ENCODE assay signal across 20 cellular contexts in the genomic region with DNA sequence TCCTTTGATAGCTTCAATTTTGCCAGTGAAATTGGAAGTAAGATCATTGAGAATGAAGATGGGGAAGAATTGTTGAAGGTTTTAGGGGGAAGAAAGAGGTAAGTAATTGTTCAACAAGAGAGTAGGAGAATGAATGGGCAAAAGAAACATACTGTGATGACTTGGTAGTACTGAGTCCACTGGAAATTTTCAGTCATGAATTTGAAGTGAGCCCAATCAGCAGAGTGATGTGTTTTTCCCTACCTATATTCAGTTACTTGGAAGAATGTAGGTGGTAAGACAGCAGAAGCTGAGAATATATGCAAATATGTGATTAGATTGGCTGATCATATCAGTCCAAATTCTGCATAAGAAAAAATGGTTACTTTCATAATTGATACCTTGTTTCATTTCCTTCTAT.
"Had no signal": no experiment of that assay in that cellular context is flagged by ENCODE, and none has a peak within 500 bp of the region (broad histone marks: within the 10 kb centered on the region; RNA-seq: fewer than 3 reads in every experiment).

No MANE protein-coding gene starts in this region.

- H3K9me3 Mint-ChIP-seq: activated CD4-positive, alpha-beta memory T cell treated with anti-CD3 and anti-CD28 coated beads for 36 hours; brain had no signal

- H3K4me3 ChIP-seq: MG63, SJSA1 had no signal

- H3K27me3 Mint-ChIP-seq: activated B cell treated with CpG ODN at 0.5 μM for 24 hours; activated CD4-positive, alpha-beta memory T cell treated with anti-CD3 and anti-CD28 coated beads for 36 hours; activated naive CD4-positive, alpha-beta T cell treated with anti-CD3 and anti-CD28 coated beads, Interleukin-2, amount 10 ng/mL, durations not matched to agents 7 days and 5 days; brain; central memory CD8-positive, alpha-beta T cell; T-helper 17 cell had no signal

- H3K4me3 Mint-ChIP-seq: activated B cell treated with CpG ODN at 0.5 μM for 24 hours; activated CD4-positive, alpha-beta memory T cell treated with anti-CD3 and anti-CD28 coated beads for 36 hours; activated naive CD4-positive, alpha-beta T cell treated with anti-CD3 and anti-CD28 coated beads, Interleukin-2, amount 10 ng/mL, durations not matched to agents 7 days and 5 days; brain; central memory CD8-positive, alpha-beta T cell; T-helper 17 cell had no signal

- H3K27ac ChIP-seq: SJSA1 had no signal

- H3K27ac Mint-ChIP-seq: activated B cell treated with CpG ODN at 0.5 μM for 24 hours; activated naive CD4-positive, alpha-beta T cell treated with anti-CD3 and anti-CD28 coated beads, Interleukin-2, amount 10 ng/mL, durations not matched to agents 7 days and 5 days; brain; T-helper 17 cell had no signal

- ATAC-seq: PC-3, T-helper 17 cell had no signal

- H3K4me1 ChIP-seq: SJSA1 had no signal

- DNase-seq: activated B cell treated with CpG ODN at 0.5 μM for 24 hours; activated CD4-positive, alpha-beta memory T cell treated with anti-CD3 and anti-CD28 coated beads for 36 hours; activated CD4-positive, alpha-beta T cell treated with anti-CD3 and anti-CD28 coated beads for 48 hours; activated CD8-positive, alpha-beta memory T cell treated with anti-CD3 and anti-CD28 coated beads, Interleukin-2, amount 50 U/mL, for 4 hours; activated gamma-delta T cell; activated naive CD4-positive, alpha-beta T cell treated with anti-CD3 and anti-CD28 coated beads, Interleukin-2, amount 10 ng/mL, durations not matched to agents 7 days and 5 days; amygdala; MG63; NCI-H1105; NCI-H1436; NCI-H1694 treated with DMSO at 0.1 percent for 48 hours; NCI-H2029 treated with DMSO at 0.1 percent for 48 hours; NCI-H510A treated with DMSO at 0.1 percent for 48 hours; PC-3; SHP77; T-helper 17 cell; T1000 had no signal

- H3K27me3 ChIP-seq: MG63 had no signal

- H3K36me3 Mint-ChIP-seq: activated naive CD4-positive, alpha-beta T cell treated with anti-CD3 and anti-CD28 coated beads, Interleukin-2, amount 10 ng/mL, durations not matched to agents 7 days and 5 days; brain had no signal
